ENCODE assay signal across 27 cellular contexts in genomic region chr4:75545526-75545925, GRCh38. TPM values are rescaled to one million over a fixed set of nuclear protein-coding genes. Genes with fewer than 3 reads are reported as not detected.
DNase-seq lines count a peak whose midpoint lies in the region; TF ChIP-seq lines count a peak whose summit lies in the region.
"Had no signal": no experiment of that assay in that cellular context is flagged by ENCODE, and none has a peak within 500 bp of the region (broad histone marks: within the 10 kb centered on the region; RNA-seq: fewer than 3 reads in every experiment).

No MANE protein-coding gene starts in this region.

- POLR2A ChIA-PET in CD8-positive, alpha-beta memory T cell (lab: Charles Lee) = no interaction called here

- no peaks in the 10 kb centered on the region for H3K9me3 ChIP-seq in neural progenitor cell (ENCODE audit: low read depth)
- no peaks in the 10 kb centered on the region for H3K9me3 ChIP-seq in esophagus muscularis mucosa
- no peaks in the 10 kb centered on the region for H3K9me3 ChIP-seq in CD8-positive, alpha-beta memory T cell (ENCODE audit: low read length)
- H3K9me3 ChIP-seq: BLaER1, MG63, stomach had no signal

- H3K27me3 Mint-ChIP-seq in neural progenitor cell (ENCODE audit: insufficient read depth, low read depth) = peaks cover 3% of the 10 kb centered on the region
- H3K27me3 Mint-ChIP-seq in CD8-positive, alpha-beta memory T cell = no peaks in the 10 kb centered on the region
- no peaks in the 10 kb centered on the region for H3K27me3 Mint-ChIP-seq in osteocyte (ENCODE audit: unreplicated experiment)
- H3K27me3 Mint-ChIP-seq: activated CD4-positive, alpha-beta memory T cell treated with anti-CD3 and anti-CD28 coated beads for 36 hours; activated naive CD4-positive, alpha-beta T cell treated with anti-CD3 and anti-CD28 coated beads, Interleukin-2, amount 50 U/mL, for 24 hours had no signal

- no peak overlapping the region for H3K27ac ChIP-seq in neural progenitor cell
- H3K27ac ChIP-seq in esophagus muscularis mucosa (replicated peaks in 1 of 4) = no peak overlapping the region
- H3K27ac ChIP-seq in CD8-positive, alpha-beta memory T cell (ENCODE audit: low read depth, low read length) = no peak overlapping the region
- H3K27ac ChIP-seq: BLaER1, parathyroid adenoma, RWPE1, stomach had no signal

- intact Hi-C loops in esophagus muscularis mucosa (cut with DNase I) = no loop called here

- H3K27me3 ChIP-seq in neural progenitor cell (no peaks in the 10 kb centered on the region), esophagus muscularis mucosa (no peaks in the 10 kb centered on the region)
- no peaks in the 10 kb centered on the region for H3K27me3 ChIP-seq in CD8-positive, alpha-beta memory T cell (ENCODE audit: insufficient read depth, low read length, poor library complexity, severe bottlenecking)
- H3K27me3 ChIP-seq: BLaER1, MG63, stomach had no signal

- TF ChIP-seq CTCF in astrocyte of the spinal cord (IDR thresholded peaks at IDR 0.05; ENCODE audit: low read depth, low read length) (no peak), neural progenitor cell (IDR thresholded peaks at IDR 0.05) (no peak), esophagus muscularis mucosa (IDR thresholded peaks at IDR 0.05) (no peak), osteocyte (IDR thresholded peaks at IDR 0.05) (no peak)

- TF ChIP-seq EP300 in esophagus muscularis mucosa (IDR thresholded peaks at IDR 0.05) = no peak

- no peak overlapping the region for H3K4me2 ChIP-seq in neural progenitor cell
- H3K4me2 ChIP-seq: BLaER1 had no signal

- H3F3A ChIP-seq in neural progenitor cell (ENCODE audit: low read depth) = no peaks in the 10 kb centered on the region

- H3K36me3 Mint-ChIP-seq in neural progenitor cell (peaks cover 4% of the 10 kb centered on the region), osteocyte (ENCODE audit: unreplicated experiment) (peaks cover 3% of the 10 kb centered on the region)
- peaks cover 0 to 23% (median 17%) of the 10 kb centered on the region in 3 donors for H3K36me3 Mint-ChIP-seq in CD8-positive, alpha-beta memory T cell

- H3K9ac ChIP-seq in neural progenitor cell = no peak overlapping the region
- H3K9ac ChIP-seq: BLaER1, parathyroid adenoma had no signal

- H3K27ac Mint-ChIP-seq in neural progenitor cell (no peak overlapping the region), osteocyte (ENCODE audit: unreplicated experiment) (no peak overlapping the region)
- peak overlapping the region in 2 of 8 donors; percentile 66 to 85 for H3K27ac Mint-ChIP-seq in CD8-positive, alpha-beta memory T cell
- H3K27ac Mint-ChIP-seq: activated CD4-positive, alpha-beta memory T cell treated with anti-CD3 and anti-CD28 coated beads for 36 hours; activated naive CD4-positive, alpha-beta T cell treated with anti-CD3 and anti-CD28 coated beads, Interleukin-2, amount 50 U/mL, for 24 hours had no signal

- no peak for TF ChIP-seq POLR2A in esophagus muscularis mucosa (IDR thresholded peaks at IDR 0.05; ENCODE audit: low read depth)

- H3K4me3 Mint-ChIP-seq in neural progenitor cell (no peak overlapping the region), osteocyte (ENCODE audit: unreplicated experiment) (no peak overlapping the region)
- H3K4me3 Mint-ChIP-seq in CD8-positive, alpha-beta memory T cell = no peak overlapping the region
- H3K4me3 Mint-ChIP-seq: activated CD4-positive, alpha-beta memory T cell treated with anti-CD3 and anti-CD28 coated beads for 36 hours; activated naive CD4-positive, alpha-beta T cell treated with anti-CD3 and anti-CD28 coated beads, Interleukin-2, amount 50 U/mL, for 24 hours; activated T-cell treated with anti-CD3 and anti-CD28 coated beads, Interleukin-2, amount 50 U/mL, for 4 hours; immature natural killer cell had no signal

- H4K20me1 ChIP-seq in neural progenitor cell (ENCODE audit: low read depth) = no peaks in the 10 kb centered on the region
- H4K20me1 ChIP-seq: BLaER1 had no signal

- 96% methylated on average over 5 of the region's 5 CpGs for WGBS in esophagus muscularis mucosa

- H3K9me3 Mint-ChIP-seq in neural progenitor cell = no peaks in the 10 kb centered on the region
- H3K9me3 Mint-ChIP-seq in CD8-positive, alpha-beta memory T cell = no peaks in the 10 kb centered on the region
- H3K9me3 Mint-ChIP-seq in osteocyte (ENCODE audit: unreplicated experiment) = no peaks in the 10 kb centered on the region
- H3K9me3 Mint-ChIP-seq: activated CD4-positive, alpha-beta memory T cell treated with anti-CD3 and anti-CD28 coated beads for 36 hours; activated naive CD4-positive, alpha-beta T cell treated with anti-CD3 and anti-CD28 coated beads, Interleukin-2, amount 50 U/mL, for 24 hours; activated T-cell treated with anti-CD3 and anti-CD28 coated beads, Interleukin-2, amount 50 U/mL, for 4 hours; immature natural killer cell had no signal

- H3K4me1 ChIP-seq in neural progenitor cell = no peaks in the 10 kb centered on the region
- H3K4me1 ChIP-seq in esophagus muscularis mucosa = peaks cover 0 to 6% (median 0%) of the 10 kb centered on the region in 4 donors
- H3K4me1 ChIP-seq in CD8-positive, alpha-beta memory T cell (ENCODE audit: insufficient read depth, low read length) = no peaks in the 10 kb centered on the region
- H3K4me1 ChIP-seq: BLaER1, parathyroid adenoma, stomach had no signal

- CTCF ChIA-PET in CD8-positive, alpha-beta memory T cell (lab: Charles Lee) = no interaction called here

- DNase-seq in AG20443 (ENCODE audit: low spot score) = peak; percentile 69
- peak; percentile 27 for DNase-seq in LHCN-M2 (ENCODE audit: low read depth)
- peak; percentile 65 for DNase-seq in astrocyte of the spinal cord (ENCODE audit: low read depth, low spot score)
- peak; percentile 11 for DNase-seq in neural progenitor cell (ENCODE audit: low spot score)
- DNase-seq in esophagus muscularis mucosa (ENCODE audit: extremely low spot score) = no peak
- DNase-seq in NCI-H2171 (lab: John Stamatoyannopoulos, UW) = no peak
- DNase-seq in CD8-positive, alpha-beta memory T cell = no peak
- DNase-seq in osteocyte (ENCODE audit: extremely low spot score, unreplicated experiment) = no peak
- DNase-seq: activated CD4-positive, alpha-beta memory T cell treated with anti-CD3 and anti-CD28 coated beads for 36 hours; activated T-cell treated with anti-CD3 and anti-CD28 coated beads, Interleukin-2, amount 50 U/mL, for 4 hours; GF-D8; head of caudate nucleus; immature natural killer cell; MG63; NCI-H1436 treated with DMSO at 0.1 percent for 48 hours; NCI-H2227 treated with DMSO at 0.1 percent for 48 hours; NK-92 treated with Interleukin-12 subunit alpha and Interleukin-12 subunit beta, amount 100 ng/mL, for 24 hours; stimulated activated CD4-positive, alpha-beta T cell treated with anti-CD3 and anti-CD28 coated beads, Interleukin-2, amount 100 ng/mL, for 24 hours; stomach had no signal

- in situ Hi-C loops in astrocyte of the spinal cord (cut with HindIII; ENCODE audit: low sequenced_read_pairs) = no loop called here

- no peak overlapping the region for H2AFZ ChIP-seq in neural progenitor cell (replicated peaks)
- H2AFZ ChIP-seq: parathyroid adenoma had no signal

- H3K79me2 ChIP-seq in neural progenitor cell (ENCODE audit: low read depth) = no peaks in the 10 kb centered on the region
- H3K79me2 ChIP-seq: parathyroid adenoma had no signal

- peaks cover 9% of the 10 kb centered on the region for H3K4me1 Mint-ChIP-seq in neural progenitor cell
- no peaks in the 10 kb centered on the region for H3K4me1 Mint-ChIP-seq in CD8-positive, alpha-beta memory T cell
- peaks cover 5% of the 10 kb centered on the region for H3K4me1 Mint-ChIP-seq in osteocyte (ENCODE audit: unreplicated experiment)
- H3K4me1 Mint-ChIP-seq: activated naive CD4-positive, alpha-beta T cell treated with anti-CD3 and anti-CD28 coated beads, Interleukin-2, amount 50 U/mL, for 24 hours; immature natural killer cell had no signal

- H3K4me3 ChIP-seq in astrocyte of the spinal cord (ENCODE audit: low read depth, low read length) = no peak overlapping the region
- no peak overlapping the region for H3K4me3 ChIP-seq in neural progenitor cell
- H3K4me3 ChIP-seq in esophagus muscularis mucosa = no peak overlapping the region
- no peak overlapping the region for H3K4me3 ChIP-seq in CD8-positive, alpha-beta memory T cell (ENCODE audit: low read length)
- H3K4me3 ChIP-seq: BLaER1, lung, MG63, stomach had no signal

- H3K36me3 ChIP-seq in neural progenitor cell = no peaks in the 10 kb centered on the region
- H3K36me3 ChIP-seq in esophagus muscularis mucosa = peaks cover 0 to 22% (median 21%) of the 10 kb centered on the region in 4 donors
- H3K36me3 ChIP-seq in CD8-positive, alpha-beta memory T cell (ENCODE audit: insufficient read depth, low read length) = no peaks in the 10 kb centered on the region
- H3K36me3 ChIP-seq: MG63 had no signal

RNA-seq across cellular contexts. Expression of gene ODAPH, which starts 10.3 kb away (rescaled TPM):
- total RNA-seq in LHCN-M2 (2014; rRNA removed) (not detected in 2 replicates), neural progenitor cell (ENCODE audit: low replicate concordance) (not detected in 2 replicates), esophagus muscularis mucosa (not detected), osteocyte (not detected in 2 replicates)
- polyA plus RNA-seq in LHCN-M2 (2012) = not detected
- total RNA-seq in CD8-positive, alpha-beta memory T cell = not detected
- polyA plus RNA-seq in CD8-positive, alpha-beta memory T cell = 0.25 TPM
- total RNA-seq: activated T-cell treated with anti-CD3 and anti-CD28 coated beads, Interleukin-2, amount 50 U/mL, for 4 hours; dermis microvascular lymphatic vessel endothelial cell; epithelial cell of proximal tubule; lung; stomach; urinary bladder had no signal
- polyA plus RNA-seq: immature natural killer cell, urinary bladder had no signal

RNA-seq across cellular contexts. Expression of gene THAP6, which starts 31.3 kb away (rescaled TPM):
- 16.5 and 18.5 TPM in 2 replicates for total RNA-seq in LHCN-M2 (2014; rRNA removed)
- 2.7 TPM for polyA plus RNA-seq in LHCN-M2 (2012)
- 25.3 and 30.6 TPM in 2 replicates for total RNA-seq in neural progenitor cell (ENCODE audit: low replicate concordance)
- total RNA-seq in esophagus muscularis mucosa = 10 to 100 TPM; 11.0 to 21.2 (median 12.8) TPM
- total RNA-seq in CD8-positive, alpha-beta memory T cell = 10 to 100 TPM; 22.7 to 23.2 TPM
- polyA plus RNA-seq in CD8-positive, alpha-beta memory T cell = 13.8 TPM
- 13.0 and 15.9 TPM in 2 replicates for total RNA-seq in osteocyte

RNA-seq across cellular contexts. Expression of gene RCHY1, which starts 31.3 kb away (rescaled TPM):
- 31.1 and 54.6 TPM in 2 replicates for total RNA-seq in LHCN-M2 (2014; rRNA removed)
- polyA plus RNA-seq in LHCN-M2 (2012) = 28.5 TPM
- total RNA-seq in neural progenitor cell (ENCODE audit: low replicate concordance) = 13.4 and 33.4 TPM in 2 replicates
- total RNA-seq in esophagus muscularis mucosa = 10 to 100 TPM; 10.9 to 20.8 (median 18.4) TPM
- total RNA-seq in CD8-positive, alpha-beta memory T cell = 10 to 100 TPM; 27.9 to 31.7 TPM
- polyA plus RNA-seq in CD8-positive, alpha-beta memory T cell = 42.2 TPM
- 17.8 and 20.7 TPM in 2 replicates for total RNA-seq in osteocyte

Comparison
In these comparisons a context has a peak if more than half of its experiments do, and no peak if none do; other contexts are left out.
1. DNase-seq: peak in AG20443 (single experiment), LHCN-M2 (single experiment), astrocyte of the spinal cord (single experiment) and neural progenitor cell (single experiment); none in esophagus muscularis mucosa (single experiment), NCI-H2171 (single experiment), CD8-positive, alpha-beta memory T cell (0 of 5) and osteocyte (single experiment).